In genomic region chr9:109914280-109915027, GRCh38 we compare ENCODE assay signal across 12 cellular contexts.
DNase-seq lines count a peak whose midpoint lies in the region; ATAC-seq and TF ChIP-seq lines count a peak whose summit lies in the region.
"Had no signal": no experiment of that assay in that cellular context is flagged by ENCODE, and none has a peak within 500 bp of the region (broad histone marks: within the 10 kb centered on the region; RNA-seq: fewer than 3 reads in every experiment).

No MANE protein-coding gene starts in this region.

- DNase-seq in A172 (ENCODE audit: low spot score) (peak; percentile 30), astrocyte of the cerebellum (ENCODE audit: low read depth) (peak; percentile 96), tibial artery (no peak), T-helper 1 cell (no peak), HEK293T (ENCODE audit: extremely low spot score) (no peak)
- no peak for DNase-seq in activated CD8-positive, alpha-beta memory T cell treated with anti-CD3 and anti-CD28 coated beads, Interleukin-2, amount 50 U/mL, for 4 hours
- DNase-seq: AML-193, PC-9, retina had no signal

- in situ Hi-C loops in astrocyte of the cerebellum (cut with HindIII; ENCODE audit: low sequenced_read_pairs) = no loop called here

- H3K27ac ChIP-seq in tibial artery = no peak overlapping the region
- H3K27ac ChIP-seq: hepatocyte, PC-9 had no signal

- H3K4me3 ChIP-seq in astrocyte of the cerebellum (ENCODE audit: low read depth, low read length) (no peak overlapping the region), tibial artery (no peak overlapping the region)
- H3K4me3 ChIP-seq: hepatocyte, PC-9 had no signal

- peak; percentile 63 for ATAC-seq in GM19043 (IDR thresholded peaks at IDR 0.05; ENCODE audit: low read depth, unreplicated experiment)
- peak; percentile 56 for ATAC-seq in HG03064 (IDR thresholded peaks at IDR 0.05; ENCODE audit: low read depth, unreplicated experiment)

- no peak for TF ChIP-seq CTCF in astrocyte of the cerebellum (IDR thresholded peaks at IDR 0.05; ENCODE audit: low read depth, low read length, missing control alignments)
- no peak for TF ChIP-seq CTCF in tibial artery (IDR thresholded peaks at IDR 0.05)

- no peaks in the 10 kb centered on the region for H3K9me3 ChIP-seq in tibial artery

- POLR2A ChIA-PET in HEK293T (lab: Yijun Ruan, JAX) = no interaction called here

- no peaks in the 10 kb centered on the region for H3K27me3 ChIP-seq in tibial artery
- H3K27me3 ChIP-seq: hepatocyte had no signal

- H3K36me3 ChIP-seq in tibial artery = no peaks in the 10 kb centered on the region

- H3K4me1 ChIP-seq in tibial artery = peaks cover 0 to 60% (median 25%) of the 10 kb centered on the region in 4 donors

- intact Hi-C loops in tibial artery (cut with DNase I; ENCODE audit: low total_unique reads) = no loop called here

- CTCF ChIA-PET in HEK293T (lab: Yijun Ruan, JAX) = no interaction called here

TF ChIP-seq in HEK293T, 16 proteins besides CTCF, POLR2A, EP300 and RAD21:
- TF ChIP-seq LEF1 (IDR thresholded peaks at IDR 0.05; ENCODE audit: borderline replicate concordance) (no peak), TARDBP (IDR thresholded peaks at IDR 0.05) (no peak), NFRKB (IDR thresholded peaks at IDR 0.05) (no peak), ZNF384 (IDR thresholded peaks at IDR 0.05) (no peak), HDGF (IDR thresholded peaks at IDR 0.05; ENCODE audit: borderline replicate concordance) (no peak), CTBP1 (IDR thresholded peaks at IDR 0.05; ENCODE audit: borderline replicate concordance) (no peak), ARNT (IDR thresholded peaks at IDR 0.05) (no peak), FOXM1 (IDR thresholded peaks at IDR 0.05; ENCODE audit: borderline replicate concordance) (no peak), ELF4 (IDR thresholded peaks at IDR 0.05) (no peak), FOXK2 (IDR thresholded peaks at IDR 0.05) (no peak), SP1 (IDR thresholded peaks at IDR 0.05) (no peak), BHLHE40 (IDR thresholded peaks at IDR 0.05; ENCODE audit: borderline replicate concordance) (no peak)
TF ChIP-seq in HEK293T: peak in this region for 0.

Comparison
In these comparisons a context has a peak if more than half of its experiments do, and no peak if none do; other contexts are left out.
1. DNase-seq: peak in A172 (single experiment) and astrocyte of the cerebellum (single experiment); none in activated CD8-positive, alpha-beta memory T cell treated with anti-CD3 and anti-CD28 coated beads, Interleukin-2, amount 50 U/mL, for 4 hours (single experiment), tibial artery (0 of 2), T-helper 1 cell (0 of 5) and HEK293T (single experiment).